Comparison of ENCODE assay signal across 11 cellular contexts in the genomic region with DNA sequence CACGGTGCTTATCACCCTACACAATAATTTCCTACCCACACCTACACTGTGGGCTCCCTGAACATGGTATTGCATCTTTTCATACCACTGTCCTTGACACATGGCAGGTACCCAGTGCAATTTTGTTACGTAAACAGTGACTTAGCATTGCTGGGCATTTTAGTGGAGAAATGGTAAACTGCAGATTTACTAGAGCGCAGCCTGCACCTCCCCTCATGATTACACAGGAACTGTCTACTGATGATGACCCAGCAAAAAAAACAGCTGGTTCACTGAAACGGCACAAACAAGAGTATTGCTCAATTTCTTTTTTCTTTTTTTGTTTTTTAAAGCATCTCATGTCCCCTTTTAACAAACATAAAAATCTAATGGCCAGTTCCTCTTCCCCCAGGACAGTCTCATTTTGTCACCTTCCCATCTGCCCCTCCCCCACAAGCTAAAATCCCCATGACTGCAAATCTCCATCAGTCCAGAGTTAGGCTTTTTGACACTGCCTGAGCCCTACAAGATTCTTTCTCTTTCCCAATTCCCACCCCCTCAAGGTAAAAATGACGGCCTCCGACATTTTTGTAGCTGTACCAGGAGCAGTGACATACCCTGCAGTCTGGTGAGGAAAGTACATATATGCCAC. TPM values are rescaled to one million over a fixed set of nuclear protein-coding genes. Genes with fewer than 3 reads are reported as not detected.
A peak's percentile ranks its signal among the peaks of the same experiment; 100 is the strongest.
DNase-seq lines count a peak whose midpoint lies in the region; ATAC-seq and TF ChIP-seq lines count a peak whose summit lies in the region.
"Had no signal": no experiment of that assay in that cellular context is flagged by ENCODE, and none has a peak within 500 bp of the region (broad histone marks: within the 10 kb centered on the region; RNA-seq: fewer than 3 reads in every experiment).

No MANE protein-coding gene starts in this region.

- H3K27ac ChIP-seq in spleen = peak overlapping the region in 7 of 8 donors; percentile 41 to 95 (median 88)
- H3K27ac ChIP-seq: 22Rv1 had no signal

- DNase-seq in DMS53 (lab: John Stamatoyannopoulos, UW) = peak; percentile 24
- DNase-seq in DMS53 treated with DMSO at 0.1 percent for 48 hours (lab: John Stamatoyannopoulos, UW; ENCODE audit: unreplicated experiment) = no peak
- DNase-seq in RPMI8226 = peak; percentile 26
- peak; percentile 80 for DNase-seq in fibroblast of pulmonary artery (ENCODE audit: low read depth)
- DNase-seq in spleen = no peak
- DNase-seq: mesendoderm, NCI-H2107 had no signal

- peaks cover 2 to 48% (median 43%) of the 10 kb centered on the region in 6 donors for H3K36me3 ChIP-seq in spleen

- TF ChIP-seq CTCF in fibroblast of pulmonary artery (IDR thresholded peaks at IDR 0.05; ENCODE audit: low read length, missing control alignments) (no peak), spleen (IDR thresholded peaks at IDR 0.05 in 8 of 11, conservative IDR thresholded peaks at IDR 0.05 in 3 of 11) (peak in 3 of 11 experiments; percentile 41 to 56 (median 43))

- no peak for TF ChIP-seq POLR2A in spleen (IDR thresholded peaks at IDR 0.05)

- ATAC-seq in HG03039 (IDR thresholded peaks at IDR 0.05; ENCODE audit: unreplicated experiment) = no peak
- ATAC-seq in GM21381 (IDR thresholded peaks at IDR 0.05; ENCODE audit: unreplicated experiment) = no peak
- ATAC-seq in GM18907 (IDR thresholded peaks at IDR 0.05; ENCODE audit: unreplicated experiment) = no peak

- 46 to 69% (median 63%) methylated on average over 6 of the region's 6 CpGs for WGBS in spleen, 5 donors

- H3K27me3 ChIP-seq in spleen (replicated peaks in 1 of 7) = no peaks in the 10 kb centered on the region

- H3K4me3 ChIP-seq in fibroblast of pulmonary artery (replicated peaks; ENCODE audit: low read depth, low read length) (no peak overlapping the region), spleen (peak overlapping the region in 3 of 8 donors; percentile 65 to 84 (median 68))

- H3K4me1 ChIP-seq in spleen = peaks cover 8 to 44% (median 32%) of the 10 kb centered on the region in 6 donors

- intact Hi-C loops in spleen (cut with DNase I; ENCODE audit: low total_unique reads) = no loop called here

- H3K9me3 ChIP-seq in spleen = no peaks in the 10 kb centered on the region

RNA-seq across cellular contexts. Expression of a gene that starts 2.8 kb away (rescaled TPM):
- 10 to 100 TPM; 27.4 to 46.5 (median 34.8) TPM for total RNA-seq in spleen
- polyA plus RNA-seq in spleen = 10 to 100 TPM in 1 of 3 donors, 1 to 10 TPM in 2; 6.1 to 12.5 (median 8.2) TPM

RNA-seq across cellular contexts. Expression of a gene that starts 34.0 kb away (rescaled TPM):
- total RNA-seq in spleen = 10 to 100 TPM in 5 of 7 donors, 1 to 10 TPM in 2; 9.3 to 12.6 (median 10.5) TPM
- 1 to 10 TPM; 3.4 to 7.7 (median 4.3) TPM for polyA plus RNA-seq in spleen

Comparison
In these comparisons a context has a peak if more than half of its experiments do, and no peak if none do; other contexts are left out.
1. DNase-seq: peak in DMS53 (single experiment), RPMI8226 (single experiment) and fibroblast of pulmonary artery (single experiment); none in DMS53 treated with DMSO at 0.1 percent for 48 hours (single experiment) and spleen (single experiment).